Comparison of ENCODE assay signal across 12 cellular contexts in genomic region chr7:7798510-7798909, GRCh38.
A peak's percentile ranks its signal among the peaks of the same experiment; 100 is the strongest.
DNase-seq lines count a peak whose midpoint lies in the region; ATAC-seq and TF ChIP-seq lines count a peak whose summit lies in the region.
"Had no signal": no experiment of that assay in that cellular context is flagged by ENCODE, and none has a peak within 500 bp of the region (broad histone marks: within the 10 kb centered on the region; RNA-seq: fewer than 3 reads in every experiment).

No MANE protein-coding gene starts in this region.

- H2AFZ ChIP-seq in GM23338, result no peak overlapping the region

- DNase-seq in activated CD4-positive, alpha-beta T cell treated with anti-CD3 and anti-CD28 coated beads, Interleukin-2, amount 10 ng/mL, durations not matched to agents 7 days and 5 days, result no peak
- DNase-seq in activated CD4-positive, alpha-beta T cell treated with anti-CD3 and anti-CD28 coated beads, Interleukin-2, amount 50 U/mL, for 4 hours, result no peak
- DNase-seq in H4 (ENCODE audit: low spot score), result peak; percentile 36
- peak; percentile 56 for DNase-seq in NCI-H1105 treated with DMSO at 0.1 percent for 48 hours (lab: John Stamatoyannopoulos, UW)
- no peak for DNase-seq in NCI-H345 (lab: John Stamatoyannopoulos, UW)
- DNase-seq in GM23338 (ENCODE audit: low spot score), result no peak
- DNase-seq: activated CD8-positive, alpha-beta T cell treated with anti-CD3 and anti-CD28 coated beads for 36 hours; mammary epithelial cell; Peyer's patch had no signal

- no peaks in the 10 kb centered on the region for H3K27me3 ChIP-seq in GM23338 (ENCODE audit: insufficient read depth)
- H3K27me3 ChIP-seq: Peyer's patch had no signal

- H3K27ac Mint-ChIP-seq in activated CD4-positive, alpha-beta T cell treated with anti-CD3 and anti-CD28 coated beads, Interleukin-2, amount 10 ng/mL, durations not matched to agents 7 days and 5 days, result peak overlapping the region; percentile 52
- H3K27ac Mint-ChIP-seq in GM23338, result no peak overlapping the region
- H3K27ac Mint-ChIP-seq: activated CD8-positive, alpha-beta T cell treated with anti-CD3 and anti-CD28 coated beads for 36 hours had no signal

- CTCF ChIA-PET in activated CD4-positive, alpha-beta T cell treated with anti-CD3 and anti-CD28 coated beads, Interleukin-2, amount 10 ng/mL, durations not matched to agents 7 days and 5 days (lab: Charles Lee), result no interaction called here

- no peak for ATAC-seq in GM19023 (IDR thresholded peaks at IDR 0.05; ENCODE audit: unreplicated experiment)
- ATAC-seq in GM23338, result no peak
- no peak for ATAC-seq in HG03521 (IDR thresholded peaks at IDR 0.05; ENCODE audit: unreplicated experiment)
- ATAC-seq: activated CD8-positive, alpha-beta T cell treated with anti-CD3 and anti-CD28 coated beads for 36 hours; activated naive CD4-positive, alpha-beta T cell treated with anti-CD3 and anti-CD28 coated beads, Interleukin-2, amount 50 U/mL, for 72 hours had no signal

- H3K36me3 ChIP-seq in GM23338 (ENCODE audit: insufficient read depth), result no peaks in the 10 kb centered on the region
- H3K36me3 ChIP-seq: Peyer's patch had no signal

- no peaks in the 10 kb centered on the region for H3K27me3 Mint-ChIP-seq in activated CD4-positive, alpha-beta T cell treated with anti-CD3 and anti-CD28 coated beads, Interleukin-2, amount 10 ng/mL, durations not matched to agents 7 days and 5 days
- H3K27me3 Mint-ChIP-seq in GM23338 (ENCODE audit: insufficient read depth, low read depth, poor library complexity), result peaks cover 2% of the 10 kb centered on the region
- H3K27me3 Mint-ChIP-seq: activated CD8-positive, alpha-beta T cell treated with anti-CD3 and anti-CD28 coated beads for 36 hours had no signal

- no peak for TF ChIP-seq CTCF in GM23338 (conservative IDR thresholded peaks at IDR 0.05; ENCODE audit: low read depth in 2 of 2)

- peaks cover 11% of the 10 kb centered on the region for H3K4me1 Mint-ChIP-seq in activated CD4-positive, alpha-beta T cell treated with anti-CD3 and anti-CD28 coated beads, Interleukin-2, amount 10 ng/mL, durations not matched to agents 7 days and 5 days
- H3K4me1 Mint-ChIP-seq in GM23338, result peaks cover 30% of the 10 kb centered on the region

- peaks cover 13% of the 10 kb centered on the region; the same call in 1 of the 2 replicates for H3K9me2 ChIP-seq in GM23338 (ENCODE audit: insufficient read depth)

- H3K36me3 Mint-ChIP-seq in activated CD4-positive, alpha-beta T cell treated with anti-CD3 and anti-CD28 coated beads, Interleukin-2, amount 10 ng/mL, durations not matched to agents 7 days and 5 days (ENCODE audit: low read depth), result peaks cover 24% of the 10 kb centered on the region
- H3K36me3 Mint-ChIP-seq in GM23338 (ENCODE audit: low read depth), result peaks cover 23% of the 10 kb centered on the region

- H3K4me1 ChIP-seq in GM23338 (ENCODE audit: insufficient read depth), result peaks cover 22% of the 10 kb centered on the region
- H3K4me1 ChIP-seq: Peyer's patch had no signal

- H3K9me3 Mint-ChIP-seq in activated CD4-positive, alpha-beta T cell treated with anti-CD3 and anti-CD28 coated beads, Interleukin-2, amount 10 ng/mL, durations not matched to agents 7 days and 5 days, result peaks cover 8% of the 10 kb centered on the region
- peaks cover 10% of the 10 kb centered on the region; the same call in 1 of the 3 replicates for H3K9me3 Mint-ChIP-seq in GM23338

- no peak overlapping the region for H3K27ac ChIP-seq in GM23338 (ENCODE audit: low read depth)
- H3K27ac ChIP-seq: Peyer's patch had no signal

- H3F3A ChIP-seq in GM23338 (replicated peaks; ENCODE audit: low read depth), result no peaks in the 10 kb centered on the region

- H3K4me3 ChIP-seq in GM23338, result no peak overlapping the region
- H3K4me3 ChIP-seq: Peyer's patch had no signal

- H4K20me1 ChIP-seq in GM23338 (replicated peaks; ENCODE audit: insufficient read depth), result no peaks in the 10 kb centered on the region

- no peaks in the 10 kb centered on the region for H3K79me2 ChIP-seq in GM23338 (replicated peaks; ENCODE audit: insufficient read depth)

- no peak overlapping the region for H3K4me3 Mint-ChIP-seq in activated CD4-positive, alpha-beta T cell treated with anti-CD3 and anti-CD28 coated beads, Interleukin-2, amount 10 ng/mL, durations not matched to agents 7 days and 5 days
- no peak overlapping the region for H3K4me3 Mint-ChIP-seq in GM23338
- H3K4me3 Mint-ChIP-seq: activated CD8-positive, alpha-beta T cell treated with anti-CD3 and anti-CD28 coated beads for 36 hours had no signal

- no peak overlapping the region for H3K4me2 ChIP-seq in GM23338

- POLR2A ChIA-PET in activated CD4-positive, alpha-beta T cell treated with anti-CD3 and anti-CD28 coated beads, Interleukin-2, amount 10 ng/mL, durations not matched to agents 7 days and 5 days (lab: Charles Lee), result no interaction called here

TF ChIP-seq in GM23338, 12 proteins besides CTCF, POLR2A, EP300 and RAD21:
- no peak for TF ChIP-seq STAT1 (IDR thresholded peaks at IDR 0.05; ENCODE audit: unreplicated experiment)
- TF ChIP-seq, protein P1, sequence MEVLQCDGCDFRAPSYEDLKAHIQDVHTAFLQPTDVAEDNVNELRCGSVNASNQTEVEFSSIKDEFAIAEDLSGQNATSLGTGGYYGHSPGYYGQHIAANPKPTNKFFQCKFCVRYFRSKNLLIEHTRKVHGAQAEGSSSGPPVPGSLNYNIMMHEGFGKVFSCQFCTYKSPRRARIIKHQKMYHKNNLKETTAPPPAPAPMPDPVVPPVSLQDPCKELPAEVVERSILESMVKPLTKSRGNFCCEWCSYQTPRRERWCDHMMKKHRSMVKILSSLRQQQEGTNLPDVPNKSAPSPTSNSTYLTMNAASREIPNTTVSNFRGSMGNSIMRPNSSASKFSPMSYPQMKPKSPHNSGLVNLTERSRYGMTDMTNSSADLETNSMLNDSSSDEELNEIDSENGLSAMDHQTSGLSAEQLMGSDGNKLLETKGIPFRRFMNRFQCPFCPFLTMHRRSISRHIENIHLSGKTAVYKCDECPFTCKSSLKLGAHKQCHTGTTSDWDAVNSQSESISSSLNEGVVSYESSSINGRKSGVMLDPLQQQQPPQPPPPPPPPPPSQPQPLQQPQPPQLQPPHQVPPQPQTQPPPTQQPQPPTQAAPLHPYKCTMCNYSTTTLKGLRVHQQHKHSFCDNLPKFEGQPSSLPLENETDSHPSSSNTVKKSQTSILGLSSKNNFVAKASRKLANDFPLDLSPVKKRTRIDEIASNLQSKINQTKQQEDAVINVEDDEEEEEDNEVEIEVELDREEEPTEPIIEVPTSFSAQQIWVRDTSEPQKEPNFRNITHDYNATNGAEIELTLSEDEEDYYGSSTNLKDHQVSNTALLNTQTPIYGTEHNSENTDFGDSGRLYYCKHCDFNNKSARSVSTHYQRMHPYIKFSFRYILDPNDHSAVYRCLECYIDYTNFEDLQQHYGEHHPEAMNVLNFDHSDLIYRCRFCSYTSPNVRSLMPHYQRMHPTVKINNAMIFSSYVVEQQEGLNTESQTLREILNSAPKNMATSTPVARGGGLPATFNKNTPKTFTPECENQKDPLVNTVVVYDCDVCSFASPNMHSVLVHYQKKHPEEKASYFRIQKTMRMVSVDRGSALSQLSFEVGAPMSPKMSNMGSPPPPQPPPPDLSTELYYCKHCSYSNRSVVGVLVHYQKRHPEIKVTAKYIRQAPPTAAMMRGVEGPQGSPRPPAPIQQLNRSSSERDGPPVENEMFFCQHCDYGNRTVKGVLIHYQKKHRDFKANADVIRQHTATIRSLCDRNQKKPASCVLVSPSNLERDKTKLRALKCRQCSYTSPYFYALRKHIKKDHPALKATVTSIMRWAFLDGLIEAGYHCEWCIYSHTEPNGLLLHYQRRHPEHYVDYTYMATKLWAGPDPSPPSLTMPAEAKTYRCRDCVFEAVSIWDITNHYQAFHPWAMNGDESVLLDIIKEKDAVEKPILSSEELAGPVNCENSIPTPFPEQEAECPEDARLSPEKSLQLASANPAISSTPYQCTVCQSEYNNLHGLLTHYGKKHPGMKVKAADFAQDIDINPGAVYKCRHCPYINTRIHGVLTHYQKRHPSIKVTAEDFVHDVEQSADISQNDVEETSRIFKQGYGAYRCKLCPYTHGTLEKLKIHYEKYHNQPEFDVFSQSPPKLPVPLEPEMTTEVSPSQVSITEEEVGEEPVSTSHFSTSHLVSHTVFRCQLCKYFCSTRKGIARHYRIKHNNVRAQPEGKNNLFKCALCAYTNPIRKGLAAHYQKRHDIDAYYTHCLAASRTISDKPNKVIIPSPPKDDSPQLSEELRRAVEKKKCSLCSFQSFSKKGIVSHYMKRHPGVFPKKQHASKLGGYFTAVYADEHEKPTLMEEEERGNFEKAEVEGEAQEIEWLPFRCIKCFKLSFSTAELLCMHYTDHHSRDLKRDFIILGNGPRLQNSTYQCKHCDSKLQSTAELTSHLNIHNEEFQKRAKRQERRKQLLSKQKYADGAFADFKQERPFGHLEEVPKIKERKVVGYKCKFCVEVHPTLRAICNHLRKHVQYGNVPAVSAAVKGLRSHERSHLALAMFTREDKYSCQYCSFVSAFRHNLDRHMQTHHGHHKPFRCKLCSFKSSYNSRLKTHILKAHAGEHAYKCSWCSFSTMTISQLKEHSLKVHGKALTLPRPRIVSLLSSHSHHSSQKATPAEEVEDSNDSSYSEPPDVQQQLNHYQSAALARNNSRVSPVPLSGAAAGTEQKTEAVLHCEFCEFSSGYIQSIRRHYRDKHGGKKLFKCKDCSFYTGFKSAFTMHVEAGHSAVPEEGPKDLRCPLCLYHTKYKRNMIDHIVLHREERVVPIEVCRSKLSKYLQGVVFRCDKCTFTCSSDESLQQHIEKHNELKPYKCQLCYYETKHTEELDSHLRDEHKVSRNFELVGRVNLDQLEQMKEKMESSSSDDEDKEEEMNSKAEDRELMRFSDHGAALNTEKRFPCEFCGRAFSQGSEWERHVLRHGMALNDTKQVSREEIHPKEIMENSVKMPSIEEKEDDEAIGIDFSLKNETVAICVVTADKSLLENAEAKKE (CRISPR knock-in tag; IDR thresholded peaks at IDR 0.05), result no peak
- TF ChIP-seq EZH2 (IDR thresholded peaks at IDR 0.05; ENCODE audit: low read depth, unreplicated experiment), result no peak
- no peak for TF ChIP-seq ZNF331 (CRISPR knock-in tag; IDR thresholded peaks at IDR 0.05; ENCODE audit: low read depth)

Comparison
In these comparisons a context has a peak if more than half of its experiments do, and no peak if none do; other contexts are left out.
1. DNase-seq: peak in H4 (single experiment) and NCI-H1105 treated with DMSO at 0.1 percent for 48 hours (single experiment); none in activated CD4-positive, alpha-beta T cell treated with anti-CD3 and anti-CD28 coated beads, Interleukin-2, amount 10 ng/mL, durations not matched to agents 7 days and 5 days (single experiment), activated CD4-positive, alpha-beta T cell treated with anti-CD3 and anti-CD28 coated beads, Interleukin-2, amount 50 U/mL, for 4 hours (0 of 2), NCI-H345 (single experiment) and GM23338 (single experiment).